In genomic region chr1:225923381-225923691, GRCh38 we compare ENCODE assay signal across 8 cellular contexts. TPM values are rescaled to one million over a fixed set of nuclear protein-coding genes. Genes with fewer than 3 reads are reported as not detected.
DNase-seq lines count a peak whose midpoint lies in the region; ATAC-seq, FAIRE-seq and TF ChIP-seq lines count a peak whose summit lies in the region.

No MANE protein-coding gene starts in this region.

- H3K9me3 Mint-ChIP-seq in neural crest cell = no peaks in the 10 kb centered on the region

- H3K4me2 ChIP-seq in endothelial cell of umbilical vein (ENCODE audit: insufficient read depth, low read length) = peak overlapping the region; percentile 57

- H3K27ac Mint-ChIP-seq in neural crest cell (ENCODE audit: unreplicated experiment) = peak overlapping the region; percentile 97

- no peak for TF ChIP-seq POLR2A in endothelial cell of umbilical vein (IDR thresholded peaks at IDR 0.05; ENCODE audit: low read depth, low read length)

- H3K27ac ChIP-seq in C4-2B = peak overlapping the region; percentile 98
- peak overlapping the region; percentile 45 for H3K27ac ChIP-seq in endothelial cell of umbilical vein (ENCODE audit: insufficient read depth, low read depth, low read length)

- H4K20me1 ChIP-seq in endothelial cell of umbilical vein (replicated peaks; ENCODE audit: control insufficient read depth, extremely low read depth, insufficient read depth, low read length) = no peaks in the 10 kb centered on the region

- peaks cover 8% of the 10 kb centered on the region for H3K4me1 Mint-ChIP-seq in neural crest cell

- DNase-seq in NT2/D1 (ENCODE audit: low read depth, low spot score) = no peak
- DNase-seq in endothelial cell of umbilical vein (ENCODE audit: low read depth, low spot score) = no peak
- no peak for DNase-seq in neural crest cell (ENCODE audit: low read depth, low spot score)
- no peak for DNase-seq in NCI-H2081 (lab: John Stamatoyannopoulos, UW)
- DNase-seq in SIG-M5 treated with dmso at 0.1 percent for 504 hours (lab: John Stamatoyannopoulos, UW; ENCODE audit: unreplicated experiment) = no peak

- BruUV-seq in endothelial cell of umbilical vein (replicated peaks; lab: Mats Ljungman, UMichigan) = no TSS peak

- POLR2A ChIA-PET in endothelial cell of umbilical vein (lab: Charles Lee) = interaction anchor here (0.8 kb wide), 1 partner anchor 478 kb away, joined by 3 read pairs; no protein-coding TSS in a partner anchor

- H3K27me3 ChIP-seq in NT2/D1 (ENCODE audit: insufficient read depth, insufficient read length) = no peaks in the 10 kb centered on the region
- H3K27me3 ChIP-seq in endothelial cell of umbilical vein (ENCODE audit: control insufficient read depth in 2 of 2, insufficient read depth in 2 of 2, low read length in 2 of 2) = no peaks in the 10 kb centered on the region

- H3K9me3 ChIP-seq in NT2/D1 (ENCODE audit: insufficient read depth, low read length) = no peaks in the 10 kb centered on the region
- no peaks in the 10 kb centered on the region for H3K9me3 ChIP-seq in endothelial cell of umbilical vein (replicated peaks; ENCODE audit: control insufficient read depth, insufficient read depth, low read length)

- ATAC-seq in GM21576 (IDR thresholded peaks at IDR 0.05; ENCODE audit: unreplicated experiment) (no peak), HG03025 (IDR thresholded peaks at IDR 0.05; ENCODE audit: low FRiP score, unreplicated experiment) (no peak)

- dilution Hi-C loops in endothelial cell of umbilical vein (cut with MboI; ENCODE audit: extremely low pct_ligation_motif_present, low sequenced_read_pairs) = no loop called here

- CTCF ChIA-PET in endothelial cell of umbilical vein (lab: Charles Lee) = interaction anchor here (1.2 to 1.5 kb wide), 5 partner anchors 12 to 449 kb away, joined by 3 to 10 read pairs (median 5); no protein-coding TSS in a partner anchor

- H3K9ac ChIP-seq in NT2/D1 (ENCODE audit: insufficient read length, low read depth) = peak overlapping the region; percentile 100
- H3K9ac ChIP-seq in endothelial cell of umbilical vein (replicated peaks; ENCODE audit: extremely low read depth, insufficient read depth, low read length) = peak overlapping the region; percentile 74

- no peaks in the 10 kb centered on the region for H3K27me3 Mint-ChIP-seq in neural crest cell (ENCODE audit: low read depth)

- H3K36me3 Mint-ChIP-seq in neural crest cell (ENCODE audit: low read depth) = no peaks in the 10 kb centered on the region

- no peaks in the 10 kb centered on the region for H3K9me1 ChIP-seq in endothelial cell of umbilical vein (replicated peaks; ENCODE audit: control insufficient read depth, extremely low read depth, insufficient read depth, low read length)

- intact Hi-C loops in endothelial cell of umbilical vein (cut with micrococcal nuclease) = loop anchor here (5.0 kb wide), 1 partner anchor 139 kb away; the partner anchor contains the start of gene H3-3A

- peaks cover 15% of the 10 kb centered on the region for H3K4me1 ChIP-seq in NT2/D1 (ENCODE audit: insufficient read depth, insufficient read length)
- H3K4me1 ChIP-seq in endothelial cell of umbilical vein (ENCODE audit: control insufficient read depth, extremely low read depth, insufficient read depth, low read length) = peaks cover 19% of the 10 kb centered on the region

- peak overlapping the region; percentile 98 for H3K4me3 Mint-ChIP-seq in neural crest cell

- H3K4me3 ChIP-seq in NT2/D1 (ENCODE audit: insufficient read length, low read depth) (peak overlapping the region; percentile 99), endothelial cell of umbilical vein (replicated peaks in 1 of 3; ENCODE audit: insufficient read depth in 1 of 3, low read depth in 1 of 3, low read length in 3 of 3) (peak overlapping the region; percentile 15 to 69 (median 59))

- TF ChIP-seq CTCF in C4-2B (conservative IDR thresholded peaks at IDR 0.05) = no peak
- no peak for TF ChIP-seq CTCF in endothelial cell of umbilical vein (IDR thresholded peaks at IDR 0.05; ENCODE audit: extremely low read depth in 1 of 2, insufficient read depth in 1 of 2, low read depth in 1 of 2, low read length in 2 of 2)
- TF ChIP-seq CTCF in neural crest cell (conservative IDR thresholded peaks at IDR 0.05) = no peak

- H3K36me3 ChIP-seq in NT2/D1 (ENCODE audit: insufficient read depth, insufficient read length, low read length) (peaks cover 43% of the 10 kb centered on the region), endothelial cell of umbilical vein (ENCODE audit: control insufficient read depth in 2 of 2, extremely low read depth in 1 of 2, insufficient read depth in 2 of 2, low read length in 2 of 2) (peaks cover 2 to 10% of the 10 kb centered on the region in 2 experiments)

- H3K79me2 ChIP-seq in endothelial cell of umbilical vein (ENCODE audit: control insufficient read depth, insufficient read depth, low read length) = peaks cover 22% of the 10 kb centered on the region

- peak overlapping the region; percentile 6 for H2AFZ ChIP-seq in endothelial cell of umbilical vein (ENCODE audit: low read depth, low read length)

- FAIRE-seq in endothelial cell of umbilical vein (lab: Jason Lieb, UNC) = peak; percentile 54

TF ChIP-seq in endothelial cell of umbilical vein, 7 proteins besides CTCF, POLR2A, EP300 and RAD21:
- no peak for TF ChIP-seq JUN (IDR thresholded peaks at IDR 0.05; ENCODE audit: borderline replicate concordance, insufficient read depth, insufficient read length, low read depth)
- no peak for TF ChIP-seq EZH2 (IDR thresholded peaks at IDR 0.05; ENCODE audit: borderline replicate concordance, low read depth, low read length, severe bottlenecking)
- no peak for TF ChIP-seq MAX (IDR thresholded peaks at IDR 0.05; ENCODE audit: insufficient read depth, insufficient read length)
- no peak for TF ChIP-seq MYC (IDR thresholded peaks at IDR 0.05; ENCODE audit: low read depth, low read length)
- TF ChIP-seq FOS (IDR thresholded peaks at IDR 0.05; ENCODE audit: borderline replicate concordance, insufficient read depth, low read length) = no peak
- TF ChIP-seq GATA2 (IDR thresholded peaks at IDR 0.05; ENCODE audit: insufficient read depth, insufficient read length, low read depth, low read length) = no peak
- TF ChIP-seq POLR2AphosphoS5 (IDR thresholded peaks at IDR 0.05; ENCODE audit: insufficient read depth, low read depth, low read length) = no peak

RNA-seq across cellular contexts. Expression of gene PYCR2, which starts 0.7 kb away (rescaled TPM):
- total RNA-seq in endothelial cell of umbilical vein (60.4 and 64.6 TPM in 2 replicates), neural crest cell (54.8 and 59.9 TPM in 2 replicates)
- 63.2 and 65.1 TPM in 2 replicates for polyA plus RNA-seq in endothelial cell of umbilical vein
- polyA plus RNA-seq in endothelial cell of umbilical vein (2011; cell fraction: cytosol; rRNA removed) = 45.4 and 65.7 TPM in 2 replicates
- 61.1 and 61.5 TPM in 2 replicates for polyA plus RNA-seq in endothelial cell of umbilical vein (2011; cell fraction: nucleus; rRNA removed)
- 39.0 and 48.2 TPM in 2 replicates for polyA plus RNA-seq in endothelial cell of umbilical vein (2012)
- 41.6 and 52.4 TPM in 2 replicates for polyA minus RNA-seq in endothelial cell of umbilical vein
- 21.9 TPM for polyA minus RNA-seq in endothelial cell of umbilical vein (2011; cell fraction: cytosol; rRNA and poly(A)+ RNA removed)
- 13.0 and 13.3 TPM in 2 replicates for polyA minus RNA-seq in endothelial cell of umbilical vein (2011; cell fraction: nucleus; rRNA and poly(A)+ RNA removed)

RNA-seq across cellular contexts. Expression of gene LEFTY2, which starts 17.7 kb away (rescaled TPM):
- total RNA-seq in endothelial cell of umbilical vein (not detected in 2 replicates), neural crest cell (not detected in 2 replicates)
- polyA plus RNA-seq in endothelial cell of umbilical vein = 0.03 and 0.06 TPM in 2 replicates
- polyA plus RNA-seq in endothelial cell of umbilical vein (2011; cell fraction: cytosol; rRNA removed) = 0.13 TPM in 1 of 2 replicates, not detected in the other
- 0.06 TPM in 1 of 2 replicates, not detected in the other for polyA plus RNA-seq in endothelial cell of umbilical vein (2011; cell fraction: nucleus; rRNA removed)
- not detected in 2 replicates for polyA plus RNA-seq in endothelial cell of umbilical vein (2012)
- polyA minus RNA-seq in endothelial cell of umbilical vein = not detected in 2 replicates
- polyA minus RNA-seq in endothelial cell of umbilical vein (2011; cell fraction: cytosol; rRNA and poly(A)+ RNA removed) = not detected
- not detected in 2 replicates for polyA minus RNA-seq in endothelial cell of umbilical vein (2011; cell fraction: nucleus; rRNA and poly(A)+ RNA removed)

RNA-seq across cellular contexts. Expression of gene LEFTY1, which starts 34.4 kb away (rescaled TPM):
- not detected in 2 replicates for total RNA-seq in endothelial cell of umbilical vein
- polyA plus RNA-seq in endothelial cell of umbilical vein = not detected in 2 replicates
- polyA plus RNA-seq in endothelial cell of umbilical vein (2011; cell fraction: cytosol; rRNA removed) = 0.06 TPM in 1 of 2 replicates, not detected in the other
- 0.15 TPM in 1 of 2 replicates, not detected in the other for polyA plus RNA-seq in endothelial cell of umbilical vein (2011; cell fraction: nucleus; rRNA removed)
- polyA plus RNA-seq in endothelial cell of umbilical vein (2012) = not detected in 2 replicates
- polyA minus RNA-seq in endothelial cell of umbilical vein = not detected in 2 replicates
- not detected for polyA minus RNA-seq in endothelial cell of umbilical vein (2011; cell fraction: cytosol; rRNA and poly(A)+ RNA removed)
- not detected in 2 replicates for polyA minus RNA-seq in endothelial cell of umbilical vein (2011; cell fraction: nucleus; rRNA and poly(A)+ RNA removed)
- total RNA-seq in neural crest cell = 0.65 TPM in 1 of 2 replicates, not detected in the other

RNA-seq across cellular contexts. Expression of gene TMEM63A, which starts 41.2 kb away (rescaled TPM):
- total RNA-seq in endothelial cell of umbilical vein (40.8 and 41.4 TPM in 2 replicates), neural crest cell (24.8 and 29.3 TPM in 2 replicates)
- 28.7 and 32.2 TPM in 2 replicates for polyA plus RNA-seq in endothelial cell of umbilical vein
- polyA plus RNA-seq in endothelial cell of umbilical vein (2011; cell fraction: cytosol; rRNA removed) = 10.4 and 11.7 TPM in 2 replicates
- polyA plus RNA-seq in endothelial cell of umbilical vein (2011; cell fraction: nucleus; rRNA removed) = 180 and 221 TPM in 2 replicates
- polyA plus RNA-seq in endothelial cell of umbilical vein (2012) = 17.2 and 17.9 TPM in 2 replicates
- polyA minus RNA-seq in endothelial cell of umbilical vein = 55.8 and 65.6 TPM in 2 replicates
- 10.2 TPM for polyA minus RNA-seq in endothelial cell of umbilical vein (2011; cell fraction: cytosol; rRNA and poly(A)+ RNA removed)
- polyA minus RNA-seq in endothelial cell of umbilical vein (2011; cell fraction: nucleus; rRNA and poly(A)+ RNA removed) = 53.6 and 69.5 TPM in 2 replicates
